Comparison of ENCODE assay signal across 22 cellular contexts in the genomic region with DNA sequence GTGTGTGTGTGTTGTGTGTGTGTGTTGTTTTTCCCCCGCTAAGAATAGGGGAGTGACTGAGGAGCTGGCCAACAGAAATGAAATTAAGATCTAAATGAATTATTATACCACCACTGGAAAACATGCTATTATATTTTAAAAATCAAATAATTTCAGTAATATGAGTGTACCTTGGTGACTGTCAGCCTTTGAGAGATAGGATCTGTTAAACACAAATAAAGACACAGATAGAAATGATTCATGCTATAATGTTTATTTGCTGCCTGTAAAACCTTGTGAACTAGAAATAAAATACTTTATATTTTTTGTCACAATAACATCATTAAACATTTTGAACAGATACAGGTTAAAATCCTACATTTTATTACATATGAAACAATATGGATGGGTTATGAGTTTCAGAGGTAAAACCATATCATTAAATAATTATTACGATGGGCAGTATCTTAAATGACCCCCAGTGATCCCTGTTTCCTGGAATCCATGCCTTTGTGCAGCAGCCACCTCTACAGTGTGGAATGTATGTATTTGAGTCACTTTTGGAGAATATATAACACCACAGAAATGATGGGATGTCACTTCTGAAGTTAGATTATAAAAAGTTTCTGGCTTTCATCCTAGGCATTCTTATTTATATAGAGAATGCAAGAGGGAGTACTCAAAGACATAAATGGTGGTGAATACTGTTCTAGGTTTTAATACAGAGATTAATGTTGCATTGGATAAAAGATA.
"Had no signal": no experiment of that assay in that cellular context is flagged by ENCODE, and none has a peak within 500 bp of the region (broad histone marks: within the 10 kb centered on the region; RNA-seq: fewer than 3 reads in every experiment).

No MANE protein-coding gene starts in this region.

- H3K4me1 ChIP-seq: colonic mucosa, esophagus squamous epithelium, foreskin keratinocyte, gastrocnemius medialis, heart right ventricle, left lung, lower lobe of right lung had no signal

- H3K9me3 ChIP-seq: colonic mucosa, esophagus squamous epithelium, gastrocnemius medialis, left lung, lower lobe of right lung had no signal

- H3K4me1 Mint-ChIP-seq: endodermal cell had no signal

- ATAC-seq: effector memory CD8-positive, alpha-beta T cell; esophagus mucosa; foreskin keratinocyte; gastrocnemius medialis; heart right ventricle; left cardiac atrium; left lung; left ventricle myocardium superior; lower lobe of right lung had no signal

- H3K27ac Mint-ChIP-seq: dendritic cell treated with granulocyte-macrophage colony-stimulating factor and Interleukin-4, amounts not matched to agents 40 ng/mL and 50 ng/mL, for 4 days; effector memory CD8-positive, alpha-beta T cell; endodermal cell had no signal

- H3K27me3 ChIP-seq: colonic mucosa, esophagus squamous epithelium, foreskin keratinocyte, gastrocnemius medialis, heart right ventricle, left lung had no signal

- DNase-seq: colonic mucosa; cortex of kidney; effector CD8-positive, alpha-beta T cell; effector memory CD8-positive, alpha-beta T cell; endodermal cell; erythroblast; esophagus squamous epithelium; foreskin keratinocyte; gastrocnemius medialis; glutamatergic neuron; head of caudate nucleus; heart right ventricle; hippocampal formation; left cardiac atrium; left lung; left ventricle myocardium superior; lower lobe of right lung; mesendoderm; midbrain had no signal

- H3K27me3 Mint-ChIP-seq: dendritic cell treated with granulocyte-macrophage colony-stimulating factor and Interleukin-4, amounts not matched to agents 40 ng/mL and 50 ng/mL, for 4 days; effector memory CD8-positive, alpha-beta T cell had no signal

- H3K4me3 Mint-ChIP-seq: dendritic cell treated with granulocyte-macrophage colony-stimulating factor and Interleukin-4, amounts not matched to agents 40 ng/mL and 50 ng/mL, for 4 days; effector memory CD8-positive, alpha-beta T cell; endodermal cell had no signal

- H3K36me3 ChIP-seq: colonic mucosa, esophagus squamous epithelium, gastrocnemius medialis, heart right ventricle, left lung, lower lobe of right lung had no signal

- H3K27ac ChIP-seq: colonic mucosa, epithelial cell of prostate, esophagus squamous epithelium, foreskin keratinocyte, gastrocnemius medialis, heart right ventricle, left lung, lower lobe of right lung had no signal

- H3K4me3 ChIP-seq: colonic mucosa, esophagus squamous epithelium, gastrocnemius medialis, heart right ventricle, left lung, lower lobe of right lung had no signal
